Comparison of ENCODE assay signal across 15 cellular contexts in the genomic region with DNA sequence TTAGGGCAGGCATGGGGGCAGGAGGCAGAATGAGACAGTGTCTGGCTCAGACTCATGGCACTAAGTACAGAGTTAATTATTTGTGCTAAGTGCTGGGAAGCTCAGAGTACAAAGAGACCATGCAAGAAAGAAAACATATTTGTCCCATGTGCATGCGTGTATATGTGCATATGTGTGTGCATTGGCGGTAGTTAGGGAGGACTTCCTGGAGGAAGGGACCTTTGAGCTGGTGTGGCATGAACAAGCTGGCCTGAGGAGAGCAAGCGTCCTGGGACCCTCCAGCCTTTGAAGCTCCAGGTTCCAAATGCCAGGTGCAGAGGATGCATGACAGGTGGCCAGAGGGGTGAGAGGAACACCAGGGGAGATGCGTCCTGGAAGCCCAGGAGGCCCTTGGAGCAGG. TPM values are rescaled to one million over a fixed set of nuclear protein-coding genes. Genes with fewer than 3 reads are reported as not detected.
"Had no signal": no experiment of that assay in that cellular context is flagged by ENCODE, and none has a peak within 500 bp of the region (broad histone marks: within the 10 kb centered on the region; RNA-seq: fewer than 3 reads in every experiment).

No MANE protein-coding gene starts in this region.

- DNase-seq: activated CD4-positive, alpha-beta T cell treated with anti-CD3 and anti-CD28 coated beads, Interleukin-2, amount 10 ng/mL, durations not matched to agents 24 days and 14 days; activated CD4-positive, CD25-positive, alpha-beta regulatory T cell; activated CD8-positive, alpha-beta memory T cell treated with anti-CD3 and anti-CD28 coated beads, Interleukin-2, amount 50 U/mL, for 4 hours; activated CD8-positive, alpha-beta T cell treated with anti-CD3 and anti-CD28 coated beads, Interleukin-2, amount 10 ng/mL, durations not matched to agents 7 days and 5 days; activated naive CD8-positive, alpha-beta T cell treated with anti-CD3 and anti-CD28 coated beads for 36 hours; activated T-cell treated with anti-CD3 and anti-CD28 coated beads, Interleukin-2, amount 50 U/mL, for 72 hours; brain microvascular endothelial cell; effector memory CD4-positive, alpha-beta T cell; kidney glomerular epithelial cell; stimulated activated CD4-positive, alpha-beta T cell treated with anti-CD3 and anti-CD28 coated beads, Interleukin-1b, Interleukin-23, amount 100 ng/mL, for 48 hours; stimulated activated naive CD8-positive, alpha-beta T cell treated with anti-CD3 and anti-CD28 coated beads, Interleukin-15, amount 100 ng/mL, for 72 hours; T-helper 2 cell had no signal

- H3K4me3 Mint-ChIP-seq: activated CD4-positive, alpha-beta T cell treated with anti-CD3 and anti-CD28 coated beads, Interleukin-2, amount 10 ng/mL, durations not matched to agents 24 days and 14 days; activated CD8-positive, alpha-beta T cell treated with anti-CD3 and anti-CD28 coated beads, Interleukin-2, amount 10 ng/mL, durations not matched to agents 7 days and 5 days; activated naive CD8-positive, alpha-beta T cell treated with anti-CD3 and anti-CD28 coated beads for 36 hours; activated T-cell treated with anti-CD3 and anti-CD28 coated beads, Interleukin-2, amount 50 U/mL, for 72 hours; dendritic cell treated with granulocyte-macrophage colony-stimulating factor and Interleukin-4, amounts not matched to agents 40 ng/mL and 50 ng/mL, for 4 days; stimulated activated naive CD8-positive, alpha-beta T cell treated with anti-CD3 and anti-CD28 coated beads, Interleukin-15, amount 100 ng/mL, for 72 hours had no signal

- H3K4me3 ChIP-seq: pancreas, thoracic aorta had no signal

- H3K4me1 Mint-ChIP-seq: activated CD4-positive, alpha-beta T cell treated with anti-CD3 and anti-CD28 coated beads, Interleukin-2, amount 10 ng/mL, durations not matched to agents 24 days and 14 days had no signal

- H3K36me3 Mint-ChIP-seq: activated naive CD8-positive, alpha-beta T cell treated with anti-CD3 and anti-CD28 coated beads for 36 hours had no signal

- H3K36me3 ChIP-seq: brain microvascular endothelial cell, pancreas, thoracic aorta had no signal

- H3K27me3 ChIP-seq: brain microvascular endothelial cell, pancreas had no signal

- H3K27ac ChIP-seq: brain microvascular endothelial cell, pancreas had no signal

- H3K9me3 Mint-ChIP-seq: activated CD4-positive, alpha-beta T cell treated with anti-CD3 and anti-CD28 coated beads, Interleukin-2, amount 10 ng/mL, durations not matched to agents 24 days and 14 days; activated naive CD8-positive, alpha-beta T cell treated with anti-CD3 and anti-CD28 coated beads for 36 hours; activated T-cell treated with anti-CD3 and anti-CD28 coated beads, Interleukin-2, amount 50 U/mL, for 72 hours; dendritic cell treated with granulocyte-macrophage colony-stimulating factor and Interleukin-4, amounts not matched to agents 40 ng/mL and 50 ng/mL, for 4 days; stimulated activated naive CD8-positive, alpha-beta T cell treated with anti-CD3 and anti-CD28 coated beads, Interleukin-15, amount 100 ng/mL, for 72 hours had no signal

- H3K27ac Mint-ChIP-seq: activated CD4-positive, alpha-beta T cell treated with anti-CD3 and anti-CD28 coated beads, Interleukin-2, amount 10 ng/mL, durations not matched to agents 24 days and 14 days; activated CD8-positive, alpha-beta T cell treated with anti-CD3 and anti-CD28 coated beads, Interleukin-2, amount 10 ng/mL, durations not matched to agents 7 days and 5 days; activated naive CD8-positive, alpha-beta T cell treated with anti-CD3 and anti-CD28 coated beads for 36 hours; activated T-cell treated with anti-CD3 and anti-CD28 coated beads, Interleukin-2, amount 50 U/mL, for 72 hours; dendritic cell treated with granulocyte-macrophage colony-stimulating factor and Interleukin-4, amounts not matched to agents 40 ng/mL and 50 ng/mL, for 4 days; stimulated activated naive CD8-positive, alpha-beta T cell treated with anti-CD3 and anti-CD28 coated beads, Interleukin-15, amount 100 ng/mL, for 72 hours had no signal

- H3K4me1 ChIP-seq: pancreas had no signal

- ATAC-seq: activated CD8-positive, alpha-beta T cell treated with anti-CD3 and anti-CD28 coated beads, Interleukin-2, amount 10 ng/mL, durations not matched to agents 7 days and 5 days; activated T-cell treated with anti-CD3 and anti-CD28 coated beads, Interleukin-2, amount 50 U/mL, for 72 hours; pancreas; stimulated activated naive CD8-positive, alpha-beta T cell treated with anti-CD3 and anti-CD28 coated beads, Interleukin-15, amount 100 ng/mL, for 72 hours had no signal

- H3K9me3 ChIP-seq: pancreas, thoracic aorta had no signal

RNA-seq across cellular contexts. Expression of gene FBLN1, which starts 6.1 kb away (rescaled TPM):
- total RNA-seq: activated CD4-positive, alpha-beta T cell treated with anti-CD3 and anti-CD28 coated beads, Interleukin-2, amount 10 ng/mL, durations not matched to agents 24 days and 14 days; activated CD8-positive, alpha-beta T cell treated with anti-CD3 and anti-CD28 coated beads, Interleukin-2, amount 10 ng/mL, durations not matched to agents 7 days and 5 days; activated T-cell treated with anti-CD3 and anti-CD28 coated beads, Interleukin-2, amount 50 U/mL, for 72 hours had no signal
